14 cellular contexts compared by ENCODE assay signal in the genomic region with DNA sequence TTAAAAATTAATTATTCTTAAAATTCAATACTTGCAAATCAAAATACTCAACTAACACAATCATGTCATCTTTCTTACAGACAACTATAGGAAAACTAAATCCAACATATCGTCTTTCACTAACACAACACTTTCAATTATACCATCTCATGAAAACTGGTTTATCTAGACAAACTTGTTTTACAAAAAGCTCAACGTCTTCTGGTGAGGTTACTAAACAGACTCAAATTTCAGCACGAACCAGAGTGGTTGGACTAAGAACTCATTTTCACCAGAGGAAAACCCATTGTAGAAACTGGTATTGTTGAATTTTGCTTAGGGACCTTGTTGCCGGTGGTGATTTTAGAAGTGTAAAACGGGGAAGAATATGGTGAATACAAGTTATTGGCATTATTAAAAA. TPM values are rescaled to one million over a fixed set of nuclear protein-coding genes. Genes with fewer than 3 reads are reported as not detected.
DNase-seq lines count a peak whose midpoint lies in the region; ATAC-seq and TF ChIP-seq lines count a peak whose summit lies in the region.
"Had no signal": no experiment of that assay in that cellular context is flagged by ENCODE, and none has a peak within 500 bp of the region (broad histone marks: within the 10 kb centered on the region; RNA-seq: fewer than 3 reads in every experiment).

No MANE protein-coding gene starts in this region.

- H3K36me3 ChIP-seq in left lung = peaks cover 0 to 99% of the 10 kb centered on the region in 2 donors

- DNase-seq in DMS53 (lab: John Stamatoyannopoulos, UW) = peak; percentile 89
- DNase-seq in LNCaP clone FGC (ENCODE audit: low read depth) = peak; percentile 87
- DNase-seq in RWPE1 (ENCODE audit: low spot score) = peak; percentile 50
- DNase-seq in left lung = no peak
- DNase-seq in AML-193 (lab: John Stamatoyannopoulos, UW) = no peak
- DNase-seq in activated CD4-positive, alpha-beta T cell treated with anti-CD3 and anti-CD28 coated beads, Interleukin-2, amount 50 U/mL, for 1 hour = no peak
- DNase-seq: effector memory CD8-positive, alpha-beta T cell; glutamatergic neuron; NCI-H2171 treated with DMSO at 0.1 percent for 48 hours; NK-92 treated with Interleukin-12 subunit alpha and Interleukin-12 subunit beta, amount 100 ng/mL, for 24 hours; retina; RPMI8226; SW 1271 had no signal

- ATAC-seq in left lung (peak; percentile 53), GM18511 (IDR thresholded peaks at IDR 0.05; ENCODE audit: unreplicated experiment) (no peak)
- ATAC-seq: effector memory CD8-positive, alpha-beta T cell had no signal

- POLR2A ChIA-PET in RWPE1 (lab: Yijun Ruan, JAX; ENCODE audit: low non-redundant PET) = no interaction called here

- intact Hi-C loops in left lung (cut with DNase I) = no loop called here

- H3K4me1 ChIP-seq in left lung = peaks cover 0 to 13% of the 10 kb centered on the region in 2 donors

- H3K4me3 ChIP-seq in LNCaP clone FGC (ENCODE audit: low read depth, low read length) (peak overlapping the region; percentile 33), left lung (no peak overlapping the region)

- H3K9me3 ChIP-seq in left lung = no peaks in the 10 kb centered on the region

- no peak overlapping the region for H3K27ac ChIP-seq in RWPE1
- H3K27ac ChIP-seq in left lung = no peak overlapping the region

- no peaks in the 10 kb centered on the region for H3K27me3 ChIP-seq in left lung

- CTCF ChIA-PET in RWPE1 (lab: Yijun Ruan, JAX) = interaction anchor here (0.6 kb wide), 1 partner anchor 69 kb away, joined by 3 read pairs; no protein-coding TSS in a partner anchor

- TF ChIP-seq CTCF in LNCaP clone FGC (IDR thresholded peaks at IDR 0.05; ENCODE audit: control insufficient read depth, extremely low read depth, insufficient read depth) = no peak
- no peak for TF ChIP-seq CTCF in RWPE1 (conservative IDR thresholded peaks at IDR 0.05; ENCODE audit: low read depth)
- no peak for TF ChIP-seq CTCF in left lung (IDR thresholded peaks at IDR 0.05)

RNA-seq across cellular contexts. Expression of a gene that starts 52.2 kb away (rescaled TPM):
- 10 to 100 TPM; 59.9 to 66.8 TPM for total RNA-seq in left lung

Comparison
In these comparisons a context has a peak if more than half of its experiments do, and no peak if none do; other contexts are left out.
1. DNase-seq: peak in DMS53 (single experiment), LNCaP clone FGC (single experiment) and RWPE1 (single experiment); none in left lung (0 of 2), AML-193 (0 of 2) and activated CD4-positive, alpha-beta T cell treated with anti-CD3 and anti-CD28 coated beads, Interleukin-2, amount 50 U/mL, for 1 hour (single experiment).